In the genomic region with DNA sequence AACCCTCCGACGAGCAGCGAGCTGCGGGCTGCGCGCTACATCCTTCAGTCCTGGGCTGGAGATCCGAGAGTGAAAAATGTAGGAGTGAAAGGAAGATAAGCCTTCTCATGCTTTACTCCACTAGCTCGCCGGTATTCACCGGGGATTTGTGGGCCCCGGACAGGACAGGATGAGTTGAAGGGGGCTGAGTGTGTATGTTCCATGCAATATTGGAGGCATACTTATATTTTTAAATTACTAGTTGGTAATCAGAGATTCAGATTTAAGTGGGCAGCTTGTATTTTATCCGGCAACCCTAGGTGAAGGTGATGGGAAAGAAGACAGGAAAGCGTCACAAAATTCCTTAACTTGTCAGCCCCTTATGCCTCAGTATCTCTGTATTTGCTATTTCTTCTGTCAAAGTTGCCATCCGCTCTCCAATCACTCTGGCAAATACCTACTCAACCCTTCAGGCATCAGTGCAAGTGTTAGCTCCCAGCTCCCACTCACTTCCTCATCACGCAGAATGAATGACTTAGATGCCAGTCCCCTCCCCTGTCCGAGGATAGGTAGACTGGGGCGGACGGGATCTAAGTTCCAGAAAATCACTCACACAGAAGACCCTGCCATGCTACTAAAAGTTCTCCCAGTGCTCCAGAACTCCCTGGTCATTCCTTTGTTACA, we compare ENCODE assay signal across 1 cellular context.
TF ChIP-seq lines count a peak whose summit lies in the region.

No MANE protein-coding gene starts in this region.

TF ChIP-seq in endothelial cell of umbilical vein, 7 proteins besides CTCF, POLR2A, EP300 and RAD21 (continued from another document):
- TF ChIP-seq MAX (IDR thresholded peaks at IDR 0.05; ENCODE audit: insufficient read depth, insufficient read length) (no peak), MYC (IDR thresholded peaks at IDR 0.05; ENCODE audit: low read depth, low read length) (no peak)
